ENCODE assay signal across 9 cellular contexts in the genomic region with DNA sequence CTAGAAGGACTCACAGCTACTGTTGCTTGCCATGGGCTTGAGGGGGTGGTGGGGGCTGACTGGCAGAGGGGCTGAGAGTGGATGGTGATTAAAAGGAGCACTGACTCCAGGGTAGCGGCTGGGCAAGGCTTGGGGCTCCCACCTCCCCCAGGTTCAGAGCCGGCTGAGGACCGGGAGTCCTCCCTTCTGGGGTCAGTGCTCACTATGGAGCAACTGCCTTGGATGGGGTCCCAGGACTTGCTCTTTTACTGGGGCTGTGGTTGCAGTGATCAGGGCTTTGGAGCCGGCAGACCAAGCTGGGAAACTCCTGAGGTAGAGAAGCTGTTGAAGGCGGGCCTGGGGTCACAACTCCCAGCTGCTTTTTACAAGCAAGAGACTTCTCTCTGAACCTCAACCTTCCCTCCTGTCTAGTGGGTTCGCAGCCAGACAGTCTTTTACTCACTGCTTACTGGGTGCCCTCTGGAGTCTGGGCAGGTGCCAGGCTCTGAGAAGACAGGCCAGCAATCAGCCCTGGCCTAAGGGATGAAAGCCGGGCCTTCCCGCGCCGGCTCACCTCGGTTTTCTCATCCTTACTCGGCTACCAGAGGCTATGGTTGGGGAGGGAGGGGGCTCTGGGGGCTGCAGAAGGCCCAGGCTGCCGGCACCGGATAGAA. TPM values are rescaled to one million over a fixed set of nuclear protein-coding genes. Genes with fewer than 3 reads are reported as not detected.
DNase-seq lines count a peak whose midpoint lies in the region; ATAC-seq and TF ChIP-seq lines count a peak whose summit lies in the region.
"Had no signal": no experiment of that assay in that cellular context is flagged by ENCODE, and none has a peak within 500 bp of the region (broad histone marks: within the 10 kb centered on the region; RNA-seq: fewer than 3 reads in every experiment).

No MANE protein-coding gene starts in this region.

- ATAC-seq in gastrocnemius medialis, result no peak
- no peak for ATAC-seq in foreskin keratinocyte

- H3K9me3 ChIP-seq in iPS-20b (ENCODE audit: insufficient read depth, low read depth, low read length) (no peaks in the 10 kb centered on the region; the same call in 1 of the 2 replicates), gastrocnemius medialis (no peaks in the 10 kb centered on the region)

- no peak for TF ChIP-seq POLR2A in gastrocnemius medialis (IDR thresholded peaks at IDR 0.05)

- intact Hi-C loops in gastrocnemius medialis (cut with DNase I; ENCODE audit: low total_unique reads), result loop anchor here (10.0 kb wide), 1 partner anchor 391 kb away; the partner anchor contains the start of gene ABL1

- DNase-seq in EH (ENCODE audit: low read depth) (peak; percentile 26), gastrocnemius medialis (peak in 1 of 2 donors; percentile 30), AG20443 (ENCODE audit: low spot score) (no peak), putamen (ENCODE audit: low spot score) (no peak), HUDEP-2 (lab: John Stamatoyannopoulos, UW; ENCODE audit: unreplicated experiment in 76 of 76) (no peak), foreskin keratinocyte (no peak)

- peaks cover 44% of the 10 kb centered on the region for H3K27me3 ChIP-seq in iPS-20b (ENCODE audit: insufficient read depth, low read length)
- H3K27me3 ChIP-seq in gastrocnemius medialis, result no peaks in the 10 kb centered on the region
- peaks cover 11% of the 10 kb centered on the region for H3K27me3 ChIP-seq in foreskin keratinocyte

- no peaks in the 10 kb centered on the region for H3K36me3 ChIP-seq in iPS-20b (ENCODE audit: insufficient read depth, low read depth, low read length)
- H3K36me3 ChIP-seq in gastrocnemius medialis, result no peaks in the 10 kb centered on the region

- H3K4me3 ChIP-seq in iPS-20b (ENCODE audit: low read length) (peak overlapping the region; percentile 64; the same call in 1 of the 2 replicates), gastrocnemius medialis (peak overlapping the region in 3 of 4 donors; percentile 74 to 80 (median 76))

- no peak overlapping the region for H3K9ac ChIP-seq in iPS-20b (ENCODE audit: low read depth, low read length)

- TF ChIP-seq CTCF in VCaP (conservative IDR thresholded peaks at IDR 0.05), result no peak
- no peak for TF ChIP-seq CTCF in gastrocnemius medialis (IDR thresholded peaks at IDR 0.05 in 4 of 5, conservative IDR thresholded peaks at IDR 0.05 in 1 of 5)
- TF ChIP-seq CTCF in foreskin keratinocyte (conservative IDR thresholded peaks at IDR 0.05), result no peak

- peak overlapping the region; percentile 69 for H3K27ac ChIP-seq in VCaP
- no peak overlapping the region for H3K27ac ChIP-seq in iPS-20b (ENCODE audit: low read length)
- H3K27ac ChIP-seq in gastrocnemius medialis, result peak overlapping the region; percentile 77 to 86 (median 80)
- H3K27ac ChIP-seq in foreskin keratinocyte, result no peak overlapping the region

- in situ Hi-C loops in gastrocnemius medialis (cut with MboI; ENCODE audit: low sequenced_read_pairs in 4 of 4), result no loop called here

- peaks cover 25% of the 10 kb centered on the region for H3K4me1 ChIP-seq in iPS-20b (ENCODE audit: insufficient read depth, low read length)
- peaks cover 25 to 37% of the 10 kb centered on the region in 2 donors for H3K4me1 ChIP-seq in gastrocnemius medialis
- no peaks in the 10 kb centered on the region for H3K4me1 ChIP-seq in foreskin keratinocyte

RNA-seq across cellular contexts. Expression of gene ASS1, which starts 0.8 kb away (rescaled TPM):
- total RNA-seq in gastrocnemius medialis (10 to 100 TPM; 44.5 to 83.4 (median 68.5) TPM), foreskin keratinocyte (40.8 and 62.6 TPM in 2 replicates)
- 40.9 and 66.4 TPM in 2 replicates for polyA plus RNA-seq in foreskin keratinocyte
- total RNA-seq: natural killer cell treated with Interleukin-12 subunit alpha and Interleukin-12 subunit beta and Interleukin-15 and Interleukin-18, amount 100 ng/mL, for 72 hours had no signal

Comparison
In these comparisons a context has a peak if more than half of its experiments do, and no peak if none do; other contexts are left out.
1. H3K27ac ChIP-seq: peak in VCaP (single experiment) and gastrocnemius medialis (4 of 4); none in iPS-20b (single experiment) and foreskin keratinocyte (single experiment).